In genomic region chr4:40056722-40057539, GRCh38 we compare ENCODE assay signal across 1 cellular context.
TF ChIP-seq lines count a peak whose summit lies in the region.

Gene N4BP2, plus strand, starts transcription at chr4:40056850. Its CDS starts 40,491 bp downstream, at chr4:40097341.

TF ChIP-seq in HepG2, 621 proteins besides CTCF, POLR2A, EP300 and RAD21 (continued from another document and continues in another):
- TF ChIP-seq ZNF18 (CRISPR knock-in tag; IDR thresholded peaks at IDR 0.05; ENCODE audit: insufficient replicate concordance) (peak; percentile 48), CEBPZ (IDR thresholded peaks at IDR 0.05; ENCODE audit: low read length) (no peak), NBN (conservative IDR thresholded peaks at IDR 0.05) (no peak), JARID2 (CRISPR knock-in tag; IDR thresholded peaks at IDR 0.05; ENCODE audit: insufficient replicate concordance) (no peak), TMF1 (CRISPR knock-in tag; IDR thresholded peaks at IDR 0.05; ENCODE audit: low read depth) (peak; percentile 96; the same call in 1 of the 2 replicates), BHLHE40 (IDR thresholded peaks at IDR 0.05; ENCODE audit: low read length) (no peak), ZNF350 (CRISPR knock-in tag; IDR thresholded peaks at IDR 0.05; ENCODE audit: borderline replicate concordance, low read depth) (0 out of 2 replicates have a peak, but pooled peaks have one; percentile 16), NR1H2 (CRISPR knock-in tag; IDR thresholded peaks at IDR 0.05; ENCODE audit: borderline replicate concordance, low read depth) (no peak; the same call in 1 of the 2 replicates), STAG1 (CRISPR knock-in tag; IDR thresholded peaks at IDR 0.05) (peak; percentile 80), YEATS4 (CRISPR knock-in tag; IDR thresholded peaks at IDR 0.05; ENCODE audit: borderline replicate concordance) (peak; percentile 94), ZC3H13 (CRISPR knock-in tag; IDR thresholded peaks at IDR 0.05) (peak; percentile 87; the same call in 1 of the 2 replicates), TOPORS (CRISPR knock-in tag; IDR thresholded peaks at IDR 0.05) (peak; percentile 90), ZNF207 (IDR thresholded peaks at IDR 0.05; ENCODE audit: borderline replicate concordance) (no peak), U2AF1 (optimal IDR thresholded peaks at IDR 0.05; ENCODE audit: low read depth, low read length) (no peak), RFXANK (CRISPR knock-in tag; IDR thresholded peaks at IDR 0.05) (no peak), ARNT (IDR thresholded peaks at IDR 0.05) (no peak), SYNCRIP (IDR thresholded peaks at IDR 0.05; ENCODE audit: insufficient read depth, low read depth, low read length) (no peak), TOE1 (CRISPR knock-in tag; IDR thresholded peaks at IDR 0.05) (no peak), RFXAP (CRISPR knock-in tag; IDR thresholded peaks at IDR 0.05; ENCODE audit: borderline replicate concordance) (peak; percentile 49), SP4 (CRISPR knock-in tag; IDR thresholded peaks at IDR 0.05) (peak; percentile 39; the same call in 1 of the 2 replicates), IRF1 (CRISPR knock-in tag; IDR thresholded peaks at IDR 0.05; ENCODE audit: low read depth) (peak; percentile 87; the same call in 1 of the 2 replicates), PAX8 (CRISPR knock-in tag; IDR thresholded peaks at IDR 0.05; ENCODE audit: borderline replicate concordance) (0 out of 2 replicates have a peak, but pooled peaks have one; percentile 61), THYN1 (CRISPR knock-in tag; IDR thresholded peaks at IDR 0.05; ENCODE audit: borderline replicate concordance, low read depth) (no peak; the same call in 1 of the 2 replicates), ZNF557 (CRISPR knock-in tag; IDR thresholded peaks at IDR 0.05) (no peak), ZNF296 (CRISPR knock-in tag; conservative IDR thresholded peaks at IDR 0.05) (no peak), SIX4 (CRISPR knock-in tag; IDR thresholded peaks at IDR 0.05) (no peak), CHD2 (IDR thresholded peaks at IDR 0.05; ENCODE audit: low read depth, low read length) (no peak), ZNF251 (CRISPR knock-in tag; IDR thresholded peaks at IDR 0.05) (no peak), GFI1 (CRISPR knock-in tag; IDR thresholded peaks at IDR 0.05; ENCODE audit: borderline replicate concordance) (peak; percentile 46), PCBP2 (optimal IDR thresholded peaks at IDR 0.05; ENCODE audit: low read depth, low read length, poor library complexity, severe bottlenecking) (no peak), FOXC1 (CRISPR knock-in tag; IDR thresholded peaks at IDR 0.05; ENCODE audit: borderline replicate concordance) (peak; percentile 67; the same call in 1 of the 2 replicates), MTF2 (CRISPR knock-in tag; IDR thresholded peaks at IDR 0.05; ENCODE audit: borderline replicate concordance) (peak; percentile 24; the same call in 1 of the 2 replicates), HOXA5 (CRISPR knock-in tag; IDR thresholded peaks at IDR 0.05) (peak; percentile 70; the same call in 1 of the 2 replicates), ZMYM3 (CRISPR knock-in tag; IDR thresholded peaks at IDR 0.05) (no peak), ZNF615 (CRISPR knock-in tag; IDR thresholded peaks at IDR 0.05; ENCODE audit: borderline replicate concordance) (no peak), ZNF720 (CRISPR knock-in tag; IDR thresholded peaks at IDR 0.05) (no peak), ZUFSP (CRISPR knock-in tag; IDR thresholded peaks at IDR 0.05; ENCODE audit: borderline replicate concordance) (no peak), ZFP1 (CRISPR knock-in tag; IDR thresholded peaks at IDR 0.05) (no peak), HMG20B (CRISPR knock-in tag; conservative IDR thresholded peaks at IDR 0.05) (no peak), RFX1 (IDR thresholded peaks at IDR 0.05) (no peak), GLI4 (CRISPR knock-in tag; IDR thresholded peaks at IDR 0.05; ENCODE audit: borderline replicate concordance) (no peak; the same call in 1 of the 2 replicates), RCOR2 (CRISPR knock-in tag; IDR thresholded peaks at IDR 0.05) (no peak), HOXD1 (CRISPR knock-in tag; IDR thresholded peaks at IDR 0.05) (0 out of 2 replicates have a peak, but pooled peaks have one; percentile 29), ZFX (CRISPR knock-in tag; IDR thresholded peaks at IDR 0.05; ENCODE audit: low read depth) (peak; percentile 72; the same call in 1 of the 2 replicates), BRD4 (CRISPR knock-in tag; IDR thresholded peaks at IDR 0.05) (peak; percentile 91), CENPT (CRISPR knock-in tag; IDR thresholded peaks at IDR 0.05; ENCODE audit: low read depth) (peak; percentile 84; the same call in 1 of the 2 replicates), ZBTB21 (CRISPR knock-in tag; IDR thresholded peaks at IDR 0.05) (no peak), RARA (CRISPR knock-in tag; IDR thresholded peaks at IDR 0.05) (peak; percentile 18; the same call in 1 of the 2 replicates), KDM5B (CRISPR knock-in tag; IDR thresholded peaks at IDR 0.05; ENCODE audit: borderline replicate concordance) (peak; percentile 81)
- TF ChIP-seq, protein P1, sequence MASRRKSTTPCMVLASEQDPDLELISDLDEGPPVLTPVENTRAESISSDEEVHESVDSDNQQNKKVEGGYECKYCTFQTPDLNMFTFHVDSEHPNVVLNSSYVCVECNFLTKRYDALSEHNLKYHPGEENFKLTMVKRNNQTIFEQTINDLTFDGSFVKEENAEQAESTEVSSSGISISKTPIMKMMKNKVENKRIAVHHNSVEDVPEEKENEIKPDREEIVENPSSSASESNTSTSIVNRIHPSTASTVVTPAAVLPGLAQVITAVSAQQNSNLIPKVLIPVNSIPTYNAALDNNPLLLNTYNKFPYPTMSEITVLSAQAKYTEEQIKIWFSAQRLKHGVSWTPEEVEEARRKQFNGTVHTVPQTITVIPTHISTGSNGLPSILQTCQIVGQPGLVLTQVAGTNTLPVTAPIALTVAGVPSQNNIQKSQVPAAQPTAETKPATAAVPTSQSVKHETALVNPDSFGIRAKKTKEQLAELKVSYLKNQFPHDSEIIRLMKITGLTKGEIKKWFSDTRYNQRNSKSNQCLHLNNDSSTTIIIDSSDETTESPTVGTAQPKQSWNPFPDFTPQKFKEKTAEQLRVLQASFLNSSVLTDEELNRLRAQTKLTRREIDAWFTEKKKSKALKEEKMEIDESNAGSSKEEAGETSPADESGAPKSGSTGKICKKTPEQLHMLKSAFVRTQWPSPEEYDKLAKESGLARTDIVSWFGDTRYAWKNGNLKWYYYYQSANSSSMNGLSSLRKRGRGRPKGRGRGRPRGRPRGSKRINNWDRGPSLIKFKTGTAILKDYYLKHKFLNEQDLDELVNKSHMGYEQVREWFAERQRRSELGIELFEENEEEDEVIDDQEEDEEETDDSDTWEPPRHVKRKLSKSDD (CRISPR knock-in tag; IDR thresholded peaks at IDR 0.05; ENCODE audit: low read depth), result peak; percentile 71; the same call in 1 of the 2 replicates
- TF ChIP-seq, protein P2, sequence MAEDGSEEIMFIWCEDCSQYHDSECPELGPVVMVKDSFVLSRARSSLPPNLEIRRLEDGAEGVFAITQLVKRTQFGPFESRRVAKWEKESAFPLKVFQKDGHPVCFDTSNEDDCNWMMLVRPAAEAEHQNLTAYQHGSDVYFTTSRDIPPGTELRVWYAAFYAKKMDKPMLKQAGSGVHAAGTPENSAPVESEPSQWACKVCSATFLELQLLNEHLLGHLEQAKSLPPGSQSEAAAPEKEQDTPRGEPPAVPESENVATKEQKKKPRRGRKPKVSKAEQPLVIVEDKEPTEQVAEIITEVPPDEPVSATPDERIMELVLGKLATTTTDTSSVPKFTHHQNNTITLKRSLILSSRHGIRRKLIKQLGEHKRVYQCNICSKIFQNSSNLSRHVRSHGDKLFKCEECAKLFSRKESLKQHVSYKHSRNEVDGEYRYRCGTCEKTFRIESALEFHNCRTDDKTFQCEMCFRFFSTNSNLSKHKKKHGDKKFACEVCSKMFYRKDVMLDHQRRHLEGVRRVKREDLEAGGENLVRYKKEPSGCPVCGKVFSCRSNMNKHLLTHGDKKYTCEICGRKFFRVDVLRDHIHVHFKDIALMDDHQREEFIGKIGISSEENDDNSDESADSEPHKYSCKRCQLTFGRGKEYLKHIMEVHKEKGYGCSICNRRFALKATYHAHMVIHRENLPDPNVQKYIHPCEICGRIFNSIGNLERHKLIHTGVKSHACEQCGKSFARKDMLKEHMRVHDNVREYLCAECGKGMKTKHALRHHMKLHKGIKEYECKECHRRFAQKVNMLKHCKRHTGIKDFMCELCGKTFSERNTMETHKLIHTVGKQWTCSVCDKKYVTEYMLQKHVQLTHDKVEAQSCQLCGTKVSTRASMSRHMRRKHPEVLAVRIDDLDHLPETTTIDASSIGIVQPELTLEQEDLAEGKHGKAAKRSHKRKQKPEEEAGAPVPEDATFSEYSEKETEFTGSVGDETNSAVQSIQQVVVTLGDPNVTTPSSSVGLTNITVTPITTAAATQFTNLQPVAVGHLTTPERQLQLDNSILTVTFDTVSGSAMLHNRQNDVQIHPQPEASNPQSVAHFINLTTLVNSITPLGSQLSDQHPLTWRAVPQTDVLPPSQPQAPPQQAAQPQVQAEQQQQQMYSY (CRISPR knock-in tag; IDR thresholded peaks at IDR 0.05), result peak; percentile 32; the same call in 1 of the 2 replicates
- TF ChIP-seq, protein P3, sequence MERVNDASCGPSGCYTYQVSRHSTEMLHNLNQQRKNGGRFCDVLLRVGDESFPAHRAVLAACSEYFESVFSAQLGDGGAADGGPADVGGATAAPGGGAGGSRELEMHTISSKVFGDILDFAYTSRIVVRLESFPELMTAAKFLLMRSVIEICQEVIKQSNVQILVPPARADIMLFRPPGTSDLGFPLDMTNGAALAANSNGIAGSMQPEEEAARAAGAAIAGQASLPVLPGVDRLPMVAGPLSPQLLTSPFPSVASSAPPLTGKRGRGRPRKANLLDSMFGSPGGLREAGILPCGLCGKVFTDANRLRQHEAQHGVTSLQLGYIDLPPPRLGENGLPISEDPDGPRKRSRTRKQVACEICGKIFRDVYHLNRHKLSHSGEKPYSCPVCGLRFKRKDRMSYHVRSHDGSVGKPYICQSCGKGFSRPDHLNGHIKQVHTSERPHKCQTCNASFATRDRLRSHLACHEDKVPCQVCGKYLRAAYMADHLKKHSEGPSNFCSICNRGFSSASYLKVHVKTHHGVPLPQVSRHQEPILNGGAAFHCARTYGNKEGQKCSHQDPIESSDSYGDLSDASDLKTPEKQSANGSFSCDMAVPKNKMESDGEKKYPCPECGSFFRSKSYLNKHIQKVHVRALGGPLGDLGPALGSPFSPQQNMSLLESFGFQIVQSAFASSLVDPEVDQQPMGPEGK (CRISPR knock-in tag; IDR thresholded peaks at IDR 0.05), result peak; percentile 57
- TF ChIP-seq, protein P4, sequence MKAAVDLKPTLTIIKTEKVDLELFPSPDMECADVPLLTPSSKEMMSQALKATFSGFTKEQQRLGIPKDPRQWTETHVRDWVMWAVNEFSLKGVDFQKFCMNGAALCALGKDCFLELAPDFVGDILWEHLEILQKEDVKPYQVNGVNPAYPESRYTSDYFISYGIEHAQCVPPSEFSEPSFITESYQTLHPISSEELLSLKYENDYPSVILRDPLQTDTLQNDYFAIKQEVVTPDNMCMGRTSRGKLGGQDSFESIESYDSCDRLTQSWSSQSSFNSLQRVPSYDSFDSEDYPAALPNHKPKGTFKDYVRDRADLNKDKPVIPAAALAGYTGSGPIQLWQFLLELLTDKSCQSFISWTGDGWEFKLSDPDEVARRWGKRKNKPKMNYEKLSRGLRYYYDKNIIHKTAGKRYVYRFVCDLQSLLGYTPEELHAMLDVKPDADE (CRISPR knock-in tag; IDR thresholded peaks at IDR 0.05), result no peak; the same call in 1 of the 2 replicates
